ENCODE assay signal across 16 cellular contexts in the genomic region with DNA sequence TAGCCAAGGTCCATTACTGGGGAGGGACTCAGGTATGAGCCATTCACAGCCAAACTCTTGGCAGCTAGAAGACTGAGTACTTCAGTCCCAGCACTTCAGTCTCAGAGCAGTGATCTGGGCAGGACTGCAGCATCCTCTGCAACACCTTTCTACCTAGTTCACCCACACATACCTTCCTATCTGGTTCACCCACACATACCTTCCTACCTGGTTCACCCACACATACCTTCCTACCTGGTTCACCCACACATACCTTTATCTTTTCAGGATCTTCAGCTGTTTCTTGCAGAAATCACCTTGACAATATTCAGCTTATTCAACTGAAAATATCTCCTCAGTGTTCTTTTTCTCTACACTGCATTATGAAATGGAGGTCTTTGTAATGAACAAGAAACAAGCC.
"Had no signal": no experiment of that assay in that cellular context is flagged by ENCODE, and none has a peak within 500 bp of the region (broad histone marks: within the 10 kb centered on the region; RNA-seq: fewer than 3 reads in every experiment).

No MANE protein-coding gene starts in this region.

- H3K27ac ChIP-seq: gastrocnemius medialis, tibial artery, vagina had no signal

- ATAC-seq: activated CD8-positive, alpha-beta memory T cell treated with anti-CD3 and anti-CD28 coated beads, Interleukin-2, amount 10 ng/mL, durations not matched to agents 7 days and 5 days; gastrocnemius medialis; heart left ventricle; natural killer cell treated with Interleukin-12 subunit alpha and Interleukin-12 subunit beta and Interleukin-15 and Interleukin-18, amount 100 ng/mL, for 72 hours had no signal

- H3K4me1 ChIP-seq: gastrocnemius medialis had no signal

- H3K27ac Mint-ChIP-seq: activated CD4-positive, alpha-beta memory T cell treated with anti-CD3 and anti-CD28 coated beads, Interleukin-2, amount 10 ng/mL, durations not matched to agents 7 days and 5 days; activated CD8-positive, alpha-beta memory T cell treated with anti-CD3 and anti-CD28 coated beads, Interleukin-2, amount 10 ng/mL, durations not matched to agents 7 days and 5 days; activated naive CD8-positive, alpha-beta T cell; natural killer cell treated with Interleukin-12 subunit alpha and Interleukin-12 subunit beta and Interleukin-15 and Interleukin-18, amount 100 ng/mL, for 72 hours had no signal

- H3K36me3 ChIP-seq: gastrocnemius medialis, heart left ventricle, tibial artery, vagina had no signal

- H3K27me3 ChIP-seq: gastrocnemius medialis, heart left ventricle, tibial artery, vagina had no signal

- H3K4me3 ChIP-seq: gastrocnemius medialis, heart left ventricle, tibial artery, vagina had no signal

- H3K9me3 ChIP-seq: gastrocnemius medialis, tibial artery, vagina had no signal

- H3K27me3 Mint-ChIP-seq: activated CD4-positive, alpha-beta memory T cell treated with anti-CD3 and anti-CD28 coated beads, Interleukin-2, amount 10 ng/mL, durations not matched to agents 7 days and 5 days; activated naive CD8-positive, alpha-beta T cell had no signal

- H3K36me3 Mint-ChIP-seq: activated CD8-positive, alpha-beta memory T cell treated with anti-CD3 and anti-CD28 coated beads, Interleukin-2, amount 10 ng/mL, durations not matched to agents 7 days and 5 days; activated naive CD8-positive, alpha-beta T cell; natural killer cell treated with Interleukin-12 subunit alpha and Interleukin-12 subunit beta and Interleukin-15 and Interleukin-18, amount 100 ng/mL, for 72 hours had no signal

- DNase-seq: activated CD4-positive, alpha-beta memory T cell treated with anti-CD3 and anti-CD28 coated beads, Interleukin-2, amount 10 ng/mL, durations not matched to agents 7 days and 5 days; activated CD4-positive, alpha-beta T cell treated with anti-CD3 and anti-CD28 coated beads for 48 hours; activated CD4-positive, CD25-positive, alpha-beta regulatory T cell; activated CD8-positive, alpha-beta memory T cell treated with anti-CD3 and anti-CD28 coated beads, Interleukin-2, amount 10 ng/mL, durations not matched to agents 7 days and 5 days; gastrocnemius medialis; heart left ventricle; kidney glomerular epithelial cell; mesendoderm; occipital lobe; retina; stimulated activated naive CD4-positive, alpha-beta T cell; T1000; tibial artery had no signal

- H3K9me3 Mint-ChIP-seq: activated CD4-positive, alpha-beta memory T cell treated with anti-CD3 and anti-CD28 coated beads, Interleukin-2, amount 10 ng/mL, durations not matched to agents 7 days and 5 days; natural killer cell treated with Interleukin-12 subunit alpha and Interleukin-12 subunit beta and Interleukin-15 and Interleukin-18, amount 100 ng/mL, for 72 hours had no signal

- H3K4me3 Mint-ChIP-seq: activated CD4-positive, alpha-beta memory T cell treated with anti-CD3 and anti-CD28 coated beads, Interleukin-2, amount 10 ng/mL, durations not matched to agents 7 days and 5 days; activated CD8-positive, alpha-beta memory T cell treated with anti-CD3 and anti-CD28 coated beads, Interleukin-2, amount 10 ng/mL, durations not matched to agents 7 days and 5 days; activated naive CD8-positive, alpha-beta T cell; natural killer cell treated with Interleukin-12 subunit alpha and Interleukin-12 subunit beta and Interleukin-15 and Interleukin-18, amount 100 ng/mL, for 72 hours had no signal

- H3K4me1 Mint-ChIP-seq: activated CD4-positive, alpha-beta memory T cell treated with anti-CD3 and anti-CD28 coated beads, Interleukin-2, amount 10 ng/mL, durations not matched to agents 7 days and 5 days; activated CD8-positive, alpha-beta memory T cell treated with anti-CD3 and anti-CD28 coated beads, Interleukin-2, amount 10 ng/mL, durations not matched to agents 7 days and 5 days had no signal
